ENCODE assay signal across 8 cellular contexts in genomic region chr19:13051581-13052165, GRCh38. TPM values are rescaled to one million over a fixed set of nuclear protein-coding genes. Genes with fewer than 3 reads are reported as not detected.
A peak's percentile ranks its signal among the peaks of the same experiment; 100 is the strongest.
DNase-seq lines count a peak whose midpoint lies in the region; ATAC-seq and TF ChIP-seq lines count a peak whose summit lies in the region.

No MANE protein-coding gene starts in this region.

- 2% methylated on average over 23 of the region's 23 CpGs for WGBS in prostate gland

- intact Hi-C loops in prostate gland (cut with DNase I) = loop anchor here (2.0 kb wide), 1 partner anchor 15 kb away; no protein-coding TSS in a partner anchor

- no peaks in the 10 kb centered on the region for H3K27me3 ChIP-seq in CD8-positive, alpha-beta memory T cell (ENCODE audit: insufficient read depth, low read length, poor library complexity, severe bottlenecking)
- H3K27me3 ChIP-seq in WERI-Rb-1 (ENCODE audit: insufficient read depth, low read depth, severe bottlenecking) (no peaks in the 10 kb centered on the region), prostate gland (replicated peaks; ENCODE audit: insufficient read depth) (no peaks in the 10 kb centered on the region)

- DNase-seq in CD8-positive, alpha-beta memory T cell = no peak
- DNase-seq in Jurkat, Clone E6-1 (ENCODE audit: low read depth, low spot score) = peak; percentile 58
- DNase-seq in WERI-Rb-1 (peak; percentile 75), fibroblast of the aortic adventitia (ENCODE audit: low read depth) (no peak), prostate gland (ENCODE audit: low spot score) (peak; percentile 75)
- no peak for DNase-seq in activated CD4-positive, CD25-positive, alpha-beta regulatory T cell treated with anti-CD3 and anti-CD28 coated beads, Interleukin-2, amount 50 U/mL, for 72 hours

- peaks cover 4 to 6% (median 5%) of the 10 kb centered on the region in 3 donors for H3K4me1 Mint-ChIP-seq in CD8-positive, alpha-beta memory T cell

- no peaks in the 10 kb centered on the region for H3K9me3 ChIP-seq in CD8-positive, alpha-beta memory T cell (ENCODE audit: low read length)
- H3K9me3 ChIP-seq in WERI-Rb-1 (ENCODE audit: severe bottlenecking) = no peaks in the 10 kb centered on the region
- H3K9me3 ChIP-seq in prostate gland = no peaks in the 10 kb centered on the region

- H3K36me3 ChIP-seq in CD8-positive, alpha-beta memory T cell (ENCODE audit: insufficient read depth, low read length) = no peaks in the 10 kb centered on the region
- no peaks in the 10 kb centered on the region for H3K36me3 ChIP-seq in WERI-Rb-1
- peaks cover 0 to 4% of the 10 kb centered on the region in 2 donors for H3K36me3 ChIP-seq in prostate gland

- no peaks in the 10 kb centered on the region for H3K9me3 Mint-ChIP-seq in CD8-positive, alpha-beta memory T cell

- H3K36me3 Mint-ChIP-seq in CD8-positive, alpha-beta memory T cell = no peaks in the 10 kb centered on the region

- peak overlapping the region in 3 of 7 donors; percentile 48 to 76 (median 72) for H3K4me3 Mint-ChIP-seq in CD8-positive, alpha-beta memory T cell

- peak; percentile 17 for TF ChIP-seq POLR2A in prostate gland (IDR thresholded peaks at IDR 0.05)

- no peak overlapping the region for H3K27ac ChIP-seq in CD8-positive, alpha-beta memory T cell (ENCODE audit: low read depth, low read length)
- H3K27ac ChIP-seq in WERI-Rb-1 (no peak overlapping the region; the same call in 1 of the 2 replicates), prostate gland (peak overlapping the region; percentile 95 to 96)

- CTCF ChIA-PET in CD8-positive, alpha-beta memory T cell (lab: Charles Lee) = interaction anchor here (2.4 to 3.2 kb wide), 2 partner anchors 10 to 86 kb away, joined by 6 to 21 read pairs; no protein-coding TSS in a partner anchor

- no peak for ATAC-seq in HG03378 (IDR thresholded peaks at IDR 0.05; ENCODE audit: unreplicated experiment)
- no peak for ATAC-seq in HG03342 (IDR thresholded peaks at IDR 0.05; ENCODE audit: unreplicated experiment)

- peaks cover 14% of the 10 kb centered on the region for H3K4me1 ChIP-seq in CD8-positive, alpha-beta memory T cell (ENCODE audit: insufficient read depth, low read length)
- peaks cover 70% of the 10 kb centered on the region for H3K4me1 ChIP-seq in prostate gland (replicated peaks)

- TF ChIP-seq CTCF in WERI-Rb-1 (IDR thresholded peaks at IDR 0.05; ENCODE audit: low read depth, low read length) (no peak), fibroblast of the aortic adventitia (IDR thresholded peaks at IDR 0.05; ENCODE audit: insufficient read depth, low read length) (no peak), prostate gland (IDR thresholded peaks at IDR 0.05) (peak in 1 of 4 experiments; percentile 12)

- H3K27ac Mint-ChIP-seq in CD8-positive, alpha-beta memory T cell = peak overlapping the region in 1 of 8 donors; percentile 96

- POLR2A ChIA-PET in CD8-positive, alpha-beta memory T cell (lab: Charles Lee) = no interaction called here

- peaks cover 14 to 23% of the 10 kb centered on the region in 2 donors for H3K27me3 Mint-ChIP-seq in CD8-positive, alpha-beta memory T cell

- H3K4me3 ChIP-seq in CD8-positive, alpha-beta memory T cell (ENCODE audit: low read length) = peak overlapping the region; percentile 17
- H3K4me3 ChIP-seq in Jurkat, Clone E6-1 (ENCODE audit: low read length) = peak overlapping the region; percentile 25
- H3K4me3 ChIP-seq in WERI-Rb-1 (ENCODE audit: low read depth, low read length) (peak overlapping the region; percentile 18; the same call in 1 of the 2 replicates), fibroblast of the aortic adventitia (ENCODE audit: low read depth, low read length) (peak overlapping the region; percentile 6), prostate gland (peak overlapping the region in 1 of 2 donors; percentile 9)

RNA-seq across cellular contexts. Expression of gene LYL1, which starts 51.0 kb away (rescaled TPM):
- 1 to 10 TPM; 2.3 to 2.5 TPM for total RNA-seq in CD8-positive, alpha-beta memory T cell
- polyA plus RNA-seq in CD8-positive, alpha-beta memory T cell = 4.1 TPM
- polyA plus RNA-seq in Jurkat, Clone E6-1 (2012; ENCODE audit: insufficient read depth, insufficient read length) = 0.59 TPM
- 0.63 and 1.4 TPM in 2 replicates for total RNA-seq in fibroblast of the aortic adventitia (ENCODE audit: low replicate concordance)
- total RNA-seq in prostate gland = 10 to 100 TPM in 1 of 2 donors, 1 to 10 TPM in 1; 4.6 to 13.3 TPM

RNA-seq across cellular contexts. Expression of gene NFIX, which starts 56.4 kb away (rescaled TPM):
- 1 to 10 TPM; 2.3 to 2.8 TPM for total RNA-seq in CD8-positive, alpha-beta memory T cell
- polyA plus RNA-seq in CD8-positive, alpha-beta memory T cell = 0.94 TPM
- 10.8 TPM for polyA plus RNA-seq in Jurkat, Clone E6-1 (2012; ENCODE audit: insufficient read depth, insufficient read length)
- total RNA-seq in fibroblast of the aortic adventitia (ENCODE audit: low replicate concordance) = 68.0 and 160 TPM in 2 replicates
- 100 to 1,000 TPM; 185 to 286 TPM for total RNA-seq in prostate gland

Comparison
In these comparisons a context has a peak if more than half of its experiments do, and no peak if none do; other contexts are left out.
1. DNase-seq: peak in Jurkat, Clone E6-1 (single experiment), WERI-Rb-1 (single experiment) and prostate gland (single experiment); none in CD8-positive, alpha-beta memory T cell (0 of 5), fibroblast of the aortic adventitia (single experiment) and activated CD4-positive, CD25-positive, alpha-beta regulatory T cell treated with anti-CD3 and anti-CD28 coated beads, Interleukin-2, amount 50 U/mL, for 72 hours (single experiment).
2. H3K27ac ChIP-seq: peak in prostate gland (2 of 2); none in CD8-positive, alpha-beta memory T cell (single experiment) and WERI-Rb-1 (single experiment).
3. RNA of gene NFIX, which starts 56.4 kb away (total RNA-seq): 185 to 286 TPM in prostate gland and 68.0 to 160 TPM in fibroblast of the aortic adventitia; 2.3 to 2.8 TPM in CD8-positive, alpha-beta memory T cell; every median in the first group is over 10 times any median in the second.